Comparison of ENCODE assay signal across 2 cellular contexts in genomic region chr6:131538615-131539014, GRCh38. TPM values are rescaled to one million over a fixed set of nuclear protein-coding genes. Genes with fewer than 3 reads are reported as not detected.
"Had no signal": no experiment of that assay in that cellular context is flagged by ENCODE, and none has a peak within 500 bp of the region (broad histone marks: within the 10 kb centered on the region; RNA-seq: fewer than 3 reads in every experiment).

No MANE protein-coding gene starts in this region.

RNA-seq across cellular contexts. Expression of gene ARG1, which starts 34.4 kb away (rescaled TPM):
- total RNA-seq: G401 had no signal
- polyA plus RNA-seq: GM12878 had no signal
